27 cellular contexts compared by ENCODE assay signal in the genomic region with DNA sequence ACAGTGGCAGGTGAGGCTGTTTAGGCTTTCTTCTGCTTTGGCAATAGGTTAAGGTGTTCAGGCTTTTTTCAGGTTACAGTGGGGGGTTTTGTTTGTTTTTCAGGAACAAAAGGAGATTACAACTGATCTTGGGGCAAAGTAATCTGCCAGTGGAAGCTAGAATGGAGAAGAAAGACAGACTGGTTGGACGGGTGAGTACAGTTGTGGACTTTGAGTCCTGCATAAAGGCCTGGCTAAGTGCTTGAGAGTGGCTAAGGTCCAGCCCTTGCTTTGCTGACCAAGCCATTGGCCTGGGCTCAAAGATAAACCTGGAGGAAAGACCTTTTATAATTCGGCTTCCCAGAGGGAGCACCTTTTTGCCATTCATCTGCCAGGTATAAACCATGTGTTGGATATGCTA.
DNase-seq lines count a peak whose midpoint lies in the region; ATAC-seq and TF ChIP-seq lines count a peak whose summit lies in the region.
"Had no signal": no experiment of that assay in that cellular context is flagged by ENCODE, and none has a peak within 500 bp of the region (broad histone marks: within the 10 kb centered on the region; RNA-seq: fewer than 3 reads in every experiment).

No MANE protein-coding gene starts in this region.

- H3K9me3 Mint-ChIP-seq in MCF 10A (ENCODE audit: unreplicated experiment) = no peaks in the 10 kb centered on the region
- H3K9me3 Mint-ChIP-seq in effector memory CD8-positive, alpha-beta T cell = no peaks in the 10 kb centered on the region
- H3K9me3 Mint-ChIP-seq: activated naive CD4-positive, alpha-beta T cell treated with anti-CD3 and anti-CD28 coated beads for 36 hours; H9; T-cell had no signal

- H3K27ac ChIP-seq in breast epithelium (peak overlapping the region; percentile 30 to 48), PC-3 (ENCODE audit: low read length) (no peak overlapping the region), psoas muscle (no peak overlapping the region)
- H3K27ac ChIP-seq: heart right ventricle, left ventricle myocardium inferior, parathyroid adenoma, SJCRH30, upper lobe of left lung had no signal

- H3K36me3 ChIP-seq in breast epithelium (peaks cover 5% of the 10 kb centered on the region), mucosa of descending colon (ENCODE audit: low read depth) (peaks cover 9% of the 10 kb centered on the region), PC-3 (ENCODE audit: low read depth, low read length) (peaks cover 19% of the 10 kb centered on the region; the same call in 1 of the 2 replicates), psoas muscle (ENCODE audit: insufficient read depth in 1 of 2, low read depth in 1 of 2) (peaks cover 12 to 84% of the 10 kb centered on the region in 2 donors)

- no peak overlapping the region for H3K4me2 ChIP-seq in PC-3 (ENCODE audit: low read length)

- no peaks in the 10 kb centered on the region for H3K9me2 ChIP-seq in PC-3 (replicated peaks; ENCODE audit: low read length)

- H3K4me3 ChIP-seq in breast epithelium (no peak overlapping the region), mucosa of descending colon (no peak overlapping the region), PC-3 (ENCODE audit: low read length) (no peak overlapping the region), psoas muscle (no peak overlapping the region)
- H3K4me3 ChIP-seq: heart right ventricle, left ventricle myocardium inferior, SJCRH30, upper lobe of left lung had no signal

- DNase-seq in breast epithelium (ENCODE audit: low spot score in 2 of 2) (no peak), MCF 10A (ENCODE audit: unreplicated experiment) (no peak), mucosa of descending colon (peak in 1 of 3 donors; percentile 17), PC-3 (no peak), NCI-H748 (lab: John Stamatoyannopoulos, UW; ENCODE audit: unreplicated experiment) (no peak), HEK293T (ENCODE audit: extremely low spot score) (no peak), psoas muscle (no peak)
- no peak for DNase-seq in effector memory CD8-positive, alpha-beta T cell
- DNase-seq: activated CD4-positive, alpha-beta T cell treated with anti-CD3 and anti-CD28 coated beads for 36 hours; activated CD8-positive, alpha-beta memory T cell treated with anti-CD3 and anti-CD28 coated beads for 24 hours; activated naive CD4-positive, alpha-beta T cell treated with anti-CD3 and anti-CD28 coated beads for 36 hours; activated T-cell treated with anti-CD3 and anti-CD28 coated beads, Interleukin-2, amount 50 U/mL, for 1 hour; anterior cingulate cortex; central memory CD4-positive, alpha-beta T cell; H9; heart right ventricle; Karpas-422; left ventricle myocardium inferior; midbrain; NCI-H1694 treated with DMSO at 0.1 percent for 48 hours; NCI-H2171 treated with DMSO at 0.1 percent for 48 hours; NCI-H524 treated with DMSO at 0.1 percent for 48 hours; SJCRH30; T-cell; upper lobe of left lung had no signal

- POLR2A ChIA-PET in MCF 10A (lab: Yijun Ruan, JAX) (no interaction called here), PC-3 (lab: Charles Lee; ENCODE audit: unreplicated experiment) (no interaction called here), HEK293T (lab: Yijun Ruan, JAX) (no interaction called here)

- no peaks in the 10 kb centered on the region for H4K20me1 ChIP-seq in PC-3 (ENCODE audit: low read length)

- H3K27me3 ChIP-seq in breast epithelium = no peaks in the 10 kb centered on the region
- H3K27me3 ChIP-seq in PC-3 (ENCODE audit: low read length) = no peaks in the 10 kb centered on the region
- H3K27me3 ChIP-seq in psoas muscle (ENCODE audit: insufficient read depth in 3 of 3, low read length in 2 of 3) = no peaks in the 10 kb centered on the region
- H3K27me3 ChIP-seq: heart right ventricle, SJCRH30, upper lobe of left lung had no signal

- no peaks in the 10 kb centered on the region for H3K27me3 Mint-ChIP-seq in MCF 10A (ENCODE audit: insufficient read depth, unreplicated experiment)
- H3K27me3 Mint-ChIP-seq in effector memory CD8-positive, alpha-beta T cell = no peaks in the 10 kb centered on the region
- H3K27me3 Mint-ChIP-seq: activated CD4-positive, alpha-beta T cell treated with anti-CD3 and anti-CD28 coated beads for 36 hours; T-cell had no signal

- no peak for TF ChIP-seq POLR2A in breast epithelium (IDR thresholded peaks at IDR 0.05)

- H3K4me1 ChIP-seq in breast epithelium (no peaks in the 10 kb centered on the region), mucosa of descending colon (ENCODE audit: low read depth) (no peaks in the 10 kb centered on the region), PC-3 (ENCODE audit: insufficient read depth, low read length) (no peaks in the 10 kb centered on the region), psoas muscle (no peaks in the 10 kb centered on the region)
- H3K4me1 ChIP-seq: parathyroid adenoma, upper lobe of left lung had no signal

- intact Hi-C loops in breast epithelium (cut with DNase I; ENCODE audit: low total_unique reads) = no loop called here
- intact Hi-C loops in MCF 10A (cut with micrococcal nuclease) = no loop called here
- intact Hi-C loops in mucosa of descending colon (cut with DNase I, micrococcal nuclease) = no loop called here
- intact Hi-C loops in PC-3 (cut with micrococcal nuclease) = no loop called here
- intact Hi-C loops in psoas muscle (cut with DNase I) = no loop called here

- TF ChIP-seq CTCF in breast epithelium (IDR thresholded peaks at IDR 0.05) = no peak
- no peak for TF ChIP-seq CTCF in MCF 10A (IDR thresholded peaks at IDR 0.05; ENCODE audit: unreplicated experiment)
- no peak for TF ChIP-seq CTCF in mucosa of descending colon (IDR thresholded peaks at IDR 0.05)
- no peak for TF ChIP-seq CTCF in PC-3 (conservative IDR thresholded peaks at IDR 0.05; ENCODE audit: low read depth, low read length)
- no peak for TF ChIP-seq CTCF in psoas muscle (IDR thresholded peaks at IDR 0.05)

- H3K9me3 ChIP-seq in breast epithelium (no peaks in the 10 kb centered on the region), mucosa of descending colon (no peaks in the 10 kb centered on the region), PC-3 (ENCODE audit: low read length) (no peaks in the 10 kb centered on the region), psoas muscle (no peaks in the 10 kb centered on the region)
- H3K9me3 ChIP-seq: upper lobe of left lung had no signal

- CTCF ChIA-PET in MCF 10A (lab: Yijun Ruan, JAX) = interaction anchor here (0.5 to 1.5 kb wide), 6 partner anchors 17 to 80 kb away, joined by 3 to 16 read pairs (median 3); no protein-coding TSS in a partner anchor
- CTCF ChIA-PET in PC-3 (lab: Charles Lee) = no interaction called here
- CTCF ChIA-PET in HEK293T (lab: Yijun Ruan, JAX) = no interaction called here

- no peak overlapping the region for H3K9ac ChIP-seq in PC-3 (ENCODE audit: low read length)
- H3K9ac ChIP-seq: parathyroid adenoma had no signal

- no peak for ATAC-seq in effector memory CD8-positive, alpha-beta T cell (replicated peaks)
- ATAC-seq in mucosa of descending colon = peak; percentile 81
- no peak for ATAC-seq in PC-3
- no peak for ATAC-seq in psoas muscle
- ATAC-seq: activated CD4-positive, alpha-beta T cell treated with anti-CD3 and anti-CD28 coated beads for 36 hours; heart right ventricle; T-cell had no signal

- H3K4me1 Mint-ChIP-seq in MCF 10A (ENCODE audit: insufficient read depth, unreplicated experiment) = no peaks in the 10 kb centered on the region
- peaks cover 0 to 18% of the 10 kb centered on the region in 2 donors for H3K4me1 Mint-ChIP-seq in effector memory CD8-positive, alpha-beta T cell (ENCODE audit: low read depth in 2 of 2)
- H3K4me1 Mint-ChIP-seq: activated CD4-positive, alpha-beta T cell treated with anti-CD3 and anti-CD28 coated beads for 36 hours; CD14-positive monocyte; T-cell had no signal

- WGBS in psoas muscle, 3 donors = 39 to 80% (median 41%) methylated on average over 2 of the region's 2 CpGs

- no TSS peak for BruUV-seq in MCF 10A (replicated peaks; lab: Mats Ljungman, UMichigan)
- BruUV-seq in PC-3 (replicated peaks; lab: Mats Ljungman, UMichigan) = no TSS peak

- peaks cover 60% of the 10 kb centered on the region for H3K36me3 Mint-ChIP-seq in MCF 10A (ENCODE audit: insufficient read depth, unreplicated experiment)
- peaks cover 52% of the 10 kb centered on the region for H3K36me3 Mint-ChIP-seq in effector memory CD8-positive, alpha-beta T cell (ENCODE audit: insufficient read depth)

- H3F3A ChIP-seq in PC-3 (ENCODE audit: low read length, unreplicated experiment) = no peaks in the 10 kb centered on the region

- H3K27ac Mint-ChIP-seq in MCF 10A (ENCODE audit: low read depth, unreplicated experiment) = no peak overlapping the region
- H3K27ac Mint-ChIP-seq in effector memory CD8-positive, alpha-beta T cell = peak overlapping the region; percentile 32 to 59
- H3K27ac Mint-ChIP-seq: activated CD4-positive, alpha-beta T cell treated with anti-CD3 and anti-CD28 coated beads for 36 hours; activated naive CD4-positive, alpha-beta T cell treated with anti-CD3 and anti-CD28 coated beads for 36 hours; T-cell had no signal

- H2AFZ ChIP-seq in PC-3 (ENCODE audit: low read length) = no peak overlapping the region
- H2AFZ ChIP-seq: parathyroid adenoma had no signal

- no peaks in the 10 kb centered on the region for H3K79me2 ChIP-seq in PC-3 (ENCODE audit: low read length)
- H3K79me2 ChIP-seq: parathyroid adenoma had no signal

- H3K4me3 Mint-ChIP-seq in MCF 10A (ENCODE audit: unreplicated experiment) = no peak overlapping the region
- no peak overlapping the region for H3K4me3 Mint-ChIP-seq in effector memory CD8-positive, alpha-beta T cell
- H3K4me3 Mint-ChIP-seq: activated CD4-positive, alpha-beta T cell treated with anti-CD3 and anti-CD28 coated beads for 36 hours; activated naive CD4-positive, alpha-beta T cell treated with anti-CD3 and anti-CD28 coated beads for 36 hours; CD14-positive monocyte; H9; T-cell had no signal

TF ChIP-seq in HEK293T, 16 proteins besides CTCF, POLR2A, EP300 and RAD21 (continues in another document):
- TF ChIP-seq FOXK2 (IDR thresholded peaks at IDR 0.05) (no peak), FOXM1 (IDR thresholded peaks at IDR 0.05; ENCODE audit: borderline replicate concordance) (no peak), L3MBTL2 (conservative IDR thresholded peaks at IDR 0.05) (no peak), ARNT (IDR thresholded peaks at IDR 0.05) (no peak), TARDBP (IDR thresholded peaks at IDR 0.05) (no peak), BHLHE40 (IDR thresholded peaks at IDR 0.05; ENCODE audit: borderline replicate concordance) (no peak), HDGF (IDR thresholded peaks at IDR 0.05; ENCODE audit: borderline replicate concordance) (no peak), NFRKB (IDR thresholded peaks at IDR 0.05) (no peak), SP1 (IDR thresholded peaks at IDR 0.05) (no peak), FOXA1 (IDR thresholded peaks at IDR 0.05) (no peak), LEF1 (IDR thresholded peaks at IDR 0.05; ENCODE audit: borderline replicate concordance) (no peak), ELF4 (IDR thresholded peaks at IDR 0.05) (no peak)

Comparison
In these comparisons a context has a peak if more than half of its experiments do, and no peak if none do; other contexts are left out.
1. H3K27ac ChIP-seq: peak in breast epithelium (2 of 2); none in PC-3 (single experiment) and psoas muscle (single experiment).